In genomic region chr2:166762746-166763145, GRCh38 we compare ENCODE assay signal across 1 cellular context.
TF ChIP-seq lines count a peak whose summit lies in the region.

No MANE protein-coding gene starts in this region.

TF ChIP-seq in HepG2, 621 proteins besides CTCF, POLR2A, EP300 and RAD21 (continued from another document and continues in another):
- TF ChIP-seq, protein P1, sequence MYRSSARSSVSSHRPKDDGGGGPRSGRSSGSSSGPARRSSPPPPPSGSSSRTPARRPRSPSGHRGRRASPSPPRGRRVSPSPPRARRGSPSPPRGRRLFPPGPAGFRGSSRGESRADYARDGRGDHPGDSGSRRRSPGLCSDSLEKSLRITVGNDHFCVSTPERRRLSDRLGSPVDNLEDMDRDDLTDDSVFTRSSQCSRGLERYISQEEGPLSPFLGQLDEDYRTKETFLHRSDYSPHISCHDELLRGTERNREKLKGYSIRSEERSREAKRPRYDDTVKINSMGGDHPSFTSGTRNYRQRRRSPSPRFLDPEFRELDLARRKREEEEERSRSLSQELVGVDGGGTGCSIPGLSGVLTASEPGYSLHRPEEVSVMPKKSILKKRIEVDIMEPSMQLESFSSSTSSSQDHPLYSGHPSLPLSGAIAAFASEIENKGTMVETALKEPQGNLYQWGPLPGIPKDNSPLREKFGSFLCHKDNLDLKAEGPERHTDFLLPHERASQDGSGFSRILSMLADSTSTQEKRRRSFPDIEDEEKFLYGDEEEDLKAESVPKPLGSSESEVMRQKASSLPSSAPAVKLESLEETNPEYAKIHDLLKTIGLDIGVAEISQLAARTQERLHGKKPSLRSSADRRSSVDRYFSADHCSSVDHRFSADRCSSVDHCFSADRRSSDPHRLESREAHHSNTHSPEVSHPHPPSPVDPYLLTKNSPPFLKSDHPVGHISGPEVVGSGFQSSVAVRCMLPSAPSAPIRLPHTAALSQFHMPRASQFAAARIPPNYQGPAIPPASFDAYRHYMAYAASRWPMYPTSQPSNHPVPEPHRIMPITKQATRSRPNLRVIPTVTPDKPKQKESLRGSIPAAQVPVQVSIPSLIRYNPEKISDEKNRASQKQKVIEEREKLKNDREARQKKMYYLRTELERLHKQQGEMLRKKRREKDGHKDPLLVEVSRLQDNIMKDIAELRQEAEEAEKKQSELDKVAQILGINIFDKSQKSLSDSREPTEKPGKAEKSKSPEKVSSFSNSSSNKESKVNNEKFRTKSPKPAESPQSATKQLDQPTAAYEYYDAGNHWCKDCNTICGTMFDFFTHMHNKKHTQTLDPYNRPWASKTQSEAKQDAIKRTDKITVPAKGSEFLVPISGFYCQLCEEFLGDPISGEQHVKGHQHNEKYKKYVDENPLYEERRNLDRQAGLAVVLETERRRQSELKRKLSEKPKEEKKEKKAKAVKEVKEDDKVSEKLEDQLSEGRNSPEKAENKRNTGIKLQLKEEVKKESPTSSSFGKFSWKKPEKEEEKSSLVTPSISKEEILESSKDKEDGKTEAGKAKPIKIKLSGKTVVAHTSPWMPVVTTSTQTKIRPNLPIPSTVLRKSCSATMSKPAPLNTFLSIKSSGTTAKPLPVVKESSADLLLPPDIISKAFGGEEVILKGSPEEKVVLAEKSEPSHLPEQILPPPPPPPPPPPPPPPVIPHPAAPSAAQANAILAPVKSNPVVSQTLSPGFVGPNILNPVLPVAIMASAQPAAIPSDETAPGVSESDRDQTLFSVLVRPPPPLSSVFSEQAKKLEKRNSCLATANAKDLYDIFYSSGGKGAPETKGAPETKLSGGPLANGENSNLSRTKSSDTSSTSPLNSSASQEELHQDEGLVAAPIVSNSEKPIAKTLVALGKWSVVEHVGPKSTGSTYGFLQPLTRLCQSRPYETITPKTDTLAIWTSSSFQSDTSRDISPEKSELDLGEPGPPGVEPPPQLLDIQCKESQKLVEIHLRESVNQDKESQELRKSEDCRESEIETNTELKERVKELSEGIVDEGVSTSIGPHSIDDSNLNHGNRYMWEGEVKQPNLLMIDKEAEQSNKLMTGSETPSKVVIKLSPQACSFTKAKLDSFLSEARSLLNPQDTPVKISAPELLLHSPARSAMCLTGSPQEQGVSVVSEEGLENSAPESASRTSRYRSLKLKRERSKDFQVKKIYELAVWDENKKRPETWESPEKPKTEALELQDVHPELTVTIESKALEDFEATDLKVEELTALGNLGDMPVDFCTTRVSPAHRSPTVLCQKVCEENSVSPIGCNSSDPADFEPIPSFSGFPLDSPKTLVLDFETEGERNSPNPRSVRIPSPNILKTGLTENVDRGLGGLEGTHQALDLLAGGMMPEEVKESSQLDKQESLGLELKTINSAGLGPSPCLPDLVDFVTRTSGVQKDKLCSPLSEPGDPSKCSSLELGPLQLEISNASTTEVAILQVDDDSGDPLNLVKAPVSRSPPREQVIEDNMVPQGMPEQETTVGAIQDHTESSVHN (CRISPR knock-in tag; IDR thresholded peaks at IDR 0.05) = no peak
- TF ChIP-seq ZNF383 (CRISPR knock-in tag; IDR thresholded peaks at IDR 0.05; ENCODE audit: borderline replicate concordance) (no peak), FOXK1 (CRISPR knock-in tag; IDR thresholded peaks at IDR 0.05; ENCODE audit: borderline replicate concordance, low read depth) (no peak), PHF20 (CRISPR knock-in tag; IDR thresholded peaks at IDR 0.05) (no peak), ZNF232 (CRISPR knock-in tag; IDR thresholded peaks at IDR 0.05; ENCODE audit: borderline replicate concordance) (no peak), SIN3A (IDR thresholded peaks at IDR 0.05; ENCODE audit: borderline replicate concordance, low read depth, low read length) (no peak), ZBTB3 (CRISPR knock-in tag; IDR thresholded peaks at IDR 0.05; ENCODE audit: borderline replicate concordance, low read depth) (no peak), ZNF577 (CRISPR knock-in tag; IDR thresholded peaks at IDR 0.05; ENCODE audit: borderline replicate concordance, low read depth) (no peak), AGO2 (optimal IDR thresholded peaks at IDR 0.05; ENCODE audit: low read depth, low read length) (no peak), NR2F6 (IDR thresholded peaks at IDR 0.05) (no peak), NR2F6 (CRISPR knock-in tag; IDR thresholded peaks at IDR 0.05) (no peak), EHMT2 (IDR thresholded peaks at IDR 0.05; ENCODE audit: borderline replicate concordance, low read depth, low read length) (no peak), FOSL1 (CRISPR knock-in tag; IDR thresholded peaks at IDR 0.05; ENCODE audit: borderline replicate concordance) (no peak), ZKSCAN5 (CRISPR knock-in tag; IDR thresholded peaks at IDR 0.05) (no peak), SOX13 (IDR thresholded peaks at IDR 0.05) (no peak), SOX13 (CRISPR knock-in tag; conservative IDR thresholded peaks at IDR 0.05 in 1 of 2, IDR thresholded peaks at IDR 0.05 in 1 of 2) (no peak), DDIT3 (CRISPR knock-in tag; IDR thresholded peaks at IDR 0.05) (no peak), FOXO4 (CRISPR knock-in tag; conservative IDR thresholded peaks at IDR 0.05) (no peak), ZMYM4 (CRISPR knock-in tag; IDR thresholded peaks at IDR 0.05) (peak; percentile 53; the same call in 1 of the 2 replicates), TEAD3 (CRISPR knock-in tag; optimal IDR thresholded peaks at IDR 0.05; ENCODE audit: borderline replicate concordance) (peak; percentile 49), MED1 (CRISPR knock-in tag; IDR thresholded peaks at IDR 0.05) (0 out of 2 replicates have a peak, but pooled peaks have one; percentile 33), HMGA1 (CRISPR knock-in tag; conservative IDR thresholded peaks at IDR 0.05) (no peak), RARA (CRISPR knock-in tag; IDR thresholded peaks at IDR 0.05) (peak; percentile 51; the same call in 1 of the 2 replicates), ZNF224 (CRISPR knock-in tag; IDR thresholded peaks at IDR 0.05) (no peak), CBX1 (IDR thresholded peaks at IDR 0.05; ENCODE audit: low read depth) (no peak), FOXJ3 (CRISPR knock-in tag; IDR thresholded peaks at IDR 0.05; ENCODE audit: borderline replicate concordance) (no peak), RBM22 (optimal IDR thresholded peaks at IDR 0.05; ENCODE audit: low read length) (no peak), NR2F2 (IDR thresholded peaks at IDR 0.05; ENCODE audit: borderline replicate concordance, low read depth) (no peak), ZBTB2 (CRISPR knock-in tag; IDR thresholded peaks at IDR 0.05; ENCODE audit: low read depth) (no peak), NCOA5 (CRISPR knock-in tag; IDR thresholded peaks at IDR 0.05) (no peak), ZNF747 (CRISPR knock-in tag; IDR thresholded peaks at IDR 0.05; ENCODE audit: borderline replicate concordance) (no peak), CEBPG (CRISPR knock-in tag; IDR thresholded peaks at IDR 0.05) (peak; percentile 79), ZNF44 (CRISPR knock-in tag; IDR thresholded peaks at IDR 0.05) (no peak), TMF1 (CRISPR knock-in tag; IDR thresholded peaks at IDR 0.05; ENCODE audit: low read depth) (no peak), POGZ (CRISPR knock-in tag; IDR thresholded peaks at IDR 0.05) (peak; percentile 45; the same call in 1 of the 2 replicates), ISX (CRISPR knock-in tag; conservative IDR thresholded peaks at IDR 0.05) (no peak), HIC2 (CRISPR knock-in tag; IDR thresholded peaks at IDR 0.05; ENCODE audit: low read depth) (no peak)
- TF ChIP-seq, protein P2, sequence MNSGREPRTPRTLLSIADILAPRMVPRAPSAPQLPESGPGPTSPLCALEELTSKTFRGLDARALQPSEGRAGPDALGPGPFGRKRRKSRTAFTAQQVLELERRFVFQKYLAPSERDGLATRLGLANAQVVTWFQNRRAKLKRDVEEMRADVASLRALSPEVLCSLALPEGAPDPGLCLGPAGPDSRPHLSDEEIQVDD (CRISPR knock-in tag; IDR thresholded peaks at IDR 0.05; ENCODE audit: borderline replicate concordance) = no peak
- TF ChIP-seq, protein P3, sequence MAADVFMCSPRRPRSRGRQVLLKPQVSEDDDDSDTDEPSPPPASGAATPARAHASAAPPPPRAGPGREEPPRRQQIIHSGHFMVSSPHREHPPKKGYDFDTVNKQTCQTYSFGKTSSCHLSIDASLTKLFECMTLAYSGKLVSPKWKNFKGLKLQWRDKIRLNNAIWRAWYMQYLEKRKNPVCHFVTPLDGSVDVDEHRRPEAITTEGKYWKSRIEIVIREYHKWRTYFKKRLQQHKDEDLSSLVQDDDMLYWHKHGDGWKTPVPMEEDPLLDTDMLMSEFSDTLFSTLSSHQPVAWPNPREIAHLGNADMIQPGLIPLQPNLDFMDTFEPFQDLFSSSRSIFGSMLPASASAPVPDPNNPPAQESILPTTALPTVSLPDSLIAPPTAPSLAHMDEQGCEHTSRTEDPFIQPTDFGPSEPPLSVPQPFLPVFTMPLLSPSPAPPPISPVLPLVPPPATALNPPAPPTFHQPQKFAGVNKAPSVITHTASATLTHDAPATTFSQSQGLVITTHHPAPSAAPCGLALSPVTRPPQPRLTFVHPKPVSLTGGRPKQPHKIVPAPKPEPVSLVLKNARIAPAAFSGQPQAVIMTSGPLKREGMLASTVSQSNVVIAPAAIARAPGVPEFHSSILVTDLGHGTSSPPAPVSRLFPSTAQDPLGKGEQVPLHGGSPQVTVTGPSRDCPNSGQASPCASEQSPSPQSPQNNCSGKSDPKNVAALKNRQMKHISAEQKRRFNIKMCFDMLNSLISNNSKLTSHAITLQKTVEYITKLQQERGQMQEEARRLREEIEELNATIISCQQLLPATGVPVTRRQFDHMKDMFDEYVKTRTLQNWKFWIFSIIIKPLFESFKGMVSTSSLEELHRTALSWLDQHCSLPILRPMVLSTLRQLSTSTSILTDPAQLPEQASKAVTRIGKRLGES (CRISPR knock-in tag; IDR thresholded peaks at IDR 0.05; ENCODE audit: borderline replicate concordance) = no peak
- TF ChIP-seq, protein P4, sequence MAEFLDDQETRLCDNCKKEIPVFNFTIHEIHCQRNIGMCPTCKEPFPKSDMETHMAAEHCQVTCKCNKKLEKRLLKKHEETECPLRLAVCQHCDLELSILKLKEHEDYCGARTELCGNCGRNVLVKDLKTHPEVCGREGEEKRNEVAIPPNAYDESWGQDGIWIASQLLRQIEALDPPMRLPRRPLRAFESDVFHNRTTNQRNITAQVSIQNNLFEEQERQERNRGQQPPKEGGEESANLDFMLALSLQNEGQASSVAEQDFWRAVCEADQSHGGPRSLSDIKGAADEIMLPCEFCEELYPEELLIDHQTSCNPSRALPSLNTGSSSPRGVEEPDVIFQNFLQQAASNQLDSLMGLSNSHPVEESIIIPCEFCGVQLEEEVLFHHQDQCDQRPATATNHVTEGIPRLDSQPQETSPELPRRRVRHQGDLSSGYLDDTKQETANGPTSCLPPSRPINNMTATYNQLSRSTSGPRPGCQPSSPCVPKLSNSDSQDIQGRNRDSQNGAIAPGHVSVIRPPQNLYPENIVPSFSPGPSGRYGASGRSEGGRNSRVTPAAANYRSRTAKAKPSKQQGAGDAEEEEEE (CRISPR knock-in tag; IDR thresholded peaks at IDR 0.05; ENCODE audit: borderline replicate concordance) = no peak
- TF ChIP-seq, protein P5, sequence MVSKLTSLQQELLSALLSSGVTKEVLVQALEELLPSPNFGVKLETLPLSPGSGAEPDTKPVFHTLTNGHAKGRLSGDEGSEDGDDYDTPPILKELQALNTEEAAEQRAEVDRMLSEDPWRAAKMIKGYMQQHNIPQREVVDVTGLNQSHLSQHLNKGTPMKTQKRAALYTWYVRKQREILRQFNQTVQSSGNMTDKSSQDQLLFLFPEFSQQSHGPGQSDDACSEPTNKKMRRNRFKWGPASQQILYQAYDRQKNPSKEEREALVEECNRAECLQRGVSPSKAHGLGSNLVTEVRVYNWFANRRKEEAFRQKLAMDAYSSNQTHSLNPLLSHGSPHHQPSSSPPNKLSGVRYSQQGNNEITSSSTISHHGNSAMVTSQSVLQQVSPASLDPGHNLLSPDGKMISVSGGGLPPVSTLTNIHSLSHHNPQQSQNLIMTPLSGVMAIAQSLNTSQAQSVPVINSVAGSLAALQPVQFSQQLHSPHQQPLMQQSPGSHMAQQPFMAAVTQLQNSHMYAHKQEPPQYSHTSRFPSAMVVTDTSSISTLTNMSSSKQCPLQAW (CRISPR knock-in tag; IDR thresholded peaks at IDR 0.05) = no peak
- TF ChIP-seq, protein P6, sequence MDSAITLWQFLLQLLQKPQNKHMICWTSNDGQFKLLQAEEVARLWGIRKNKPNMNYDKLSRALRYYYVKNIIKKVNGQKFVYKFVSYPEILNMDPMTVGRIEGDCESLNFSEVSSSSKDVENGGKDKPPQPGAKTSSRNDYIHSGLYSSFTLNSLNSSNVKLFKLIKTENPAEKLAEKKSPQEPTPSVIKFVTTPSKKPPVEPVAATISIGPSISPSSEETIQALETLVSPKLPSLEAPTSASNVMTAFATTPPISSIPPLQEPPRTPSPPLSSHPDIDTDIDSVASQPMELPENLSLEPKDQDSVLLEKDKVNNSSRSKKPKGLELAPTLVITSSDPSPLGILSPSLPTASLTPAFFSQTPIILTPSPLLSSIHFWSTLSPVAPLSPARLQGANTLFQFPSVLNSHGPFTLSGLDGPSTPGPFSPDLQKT (CRISPR knock-in tag; IDR thresholded peaks at IDR 0.05; ENCODE audit: borderline replicate concordance) = no peak
